Comparison of ENCODE assay signal across 1 cellular context in genomic region chr11:7986768-7987559, GRCh38.
TF ChIP-seq lines count a peak whose summit lies in the region.

Gene EIF3F (plus strand): TSS chr11:7987337. CDS start chr11:7987353, 16 bp downstream.

TF ChIP-seq in IMR-90, 13 proteins besides CTCF, POLR2A, EP300 and RAD21 (continued from another document):
- no peak; the same call in 1 of the 2 replicates for TF ChIP-seq MXI1 (IDR thresholded peaks at IDR 0.05; ENCODE audit: borderline replicate concordance, low read depth, low read length)
